ENCODE assay signal across 10 cellular contexts in genomic region chrX:87583679-87584078, GRCh38.
DNase-seq lines count a peak whose midpoint lies in the region; ATAC-seq and TF ChIP-seq lines count a peak whose summit lies in the region.
"Had no signal": no experiment of that assay in that cellular context is flagged by ENCODE, and none has a peak within 500 bp of the region (broad histone marks: within the 10 kb centered on the region; RNA-seq: fewer than 3 reads in every experiment).

No MANE protein-coding gene starts in this region.

- H3K36me3 Mint-ChIP-seq in activated T-helper 17 cell treated with anti-CD3 and anti-CD28 coated beads, Interleukin-2, amount 50 U/mL, for 72 hours (ENCODE audit: low read depth): no peaks in the 10 kb centered on the region

- H3K9me3 Mint-ChIP-seq in activated T-helper 17 cell treated with anti-CD3 and anti-CD28 coated beads, Interleukin-2, amount 50 U/mL, for 72 hours: no peaks in the 10 kb centered on the region

- H3K4me3 ChIP-seq in left ventricle myocardium inferior (no peak overlapping the region), fibroblast of pulmonary artery (replicated peaks; ENCODE audit: low read depth, low read length) (no peak overlapping the region), upper lobe of right lung (no peak overlapping the region)

- H3K27ac ChIP-seq in left ventricle myocardium inferior (replicated peaks) (no peak overlapping the region), upper lobe of right lung (no peak overlapping the region)

- H3K4me1 ChIP-seq in left ventricle myocardium inferior (no peaks in the 10 kb centered on the region), upper lobe of right lung (no peaks in the 10 kb centered on the region)

- ATAC-seq in upper lobe of right lung: no peak
- no peak for ATAC-seq in GM19463 (IDR thresholded peaks at IDR 0.05; ENCODE audit: unreplicated experiment)
- no peak for ATAC-seq in activated T-helper 17 cell treated with anti-CD3 and anti-CD28 coated beads, Interleukin-2, amount 50 U/mL, for 72 hours (replicated peaks)
- no peak for ATAC-seq in GM18505 (IDR thresholded peaks at IDR 0.05; ENCODE audit: unreplicated experiment)

- H3K27me3 Mint-ChIP-seq in activated T-helper 17 cell treated with anti-CD3 and anti-CD28 coated beads, Interleukin-2, amount 50 U/mL, for 72 hours: no peaks in the 10 kb centered on the region

- intact Hi-C loops in left ventricle myocardium inferior (cut with micrococcal nuclease) (no loop called here), cardiac septum (cut with DNase I) (no loop called here), upper lobe of right lung (cut with DNase I) (no loop called here)

- TF ChIP-seq CTCF in left ventricle myocardium inferior (IDR thresholded peaks at IDR 0.05; ENCODE audit: borderline replicate concordance) (peak; percentile 37), fibroblast of pulmonary artery (IDR thresholded peaks at IDR 0.05; ENCODE audit: low read length, missing control alignments) (peak; percentile 44), upper lobe of right lung (IDR thresholded peaks at IDR 0.05) (peak; percentile 22)

- no peak for TF ChIP-seq POLR2A in GM18505 (IDR thresholded peaks at IDR 0.05; ENCODE audit: borderline replicate concordance, extremely low read depth, insufficient read depth, insufficient read length)

- H3K27me3 ChIP-seq in left ventricle myocardium inferior (ENCODE audit: low read depth) (no peaks in the 10 kb centered on the region), upper lobe of right lung (no peaks in the 10 kb centered on the region)

- H3K4me1 Mint-ChIP-seq in activated T-helper 17 cell treated with anti-CD3 and anti-CD28 coated beads, Interleukin-2, amount 50 U/mL, for 72 hours: no peaks in the 10 kb centered on the region

- H3K9me3 ChIP-seq in left ventricle myocardium inferior (replicated peaks) (no peaks in the 10 kb centered on the region), upper lobe of right lung (no peaks in the 10 kb centered on the region)

- no peaks in the 10 kb centered on the region for H3K36me3 ChIP-seq in left ventricle myocardium inferior
- no peaks in the 10 kb centered on the region for H3K36me3 ChIP-seq in upper lobe of right lung

- no peak overlapping the region for H3K4me3 Mint-ChIP-seq in activated T-helper 17 cell treated with anti-CD3 and anti-CD28 coated beads, Interleukin-2, amount 50 U/mL, for 72 hours

- DNase-seq in left ventricle myocardium inferior (no peak), cardiac septum (ENCODE audit: low spot score) (no peak), OCI-M1 (lab: John Stamatoyannopoulos, UW) (peak; percentile 57), fibroblast of pulmonary artery (ENCODE audit: low read depth) (peak; percentile 40), upper lobe of right lung (no peak)
- DNase-seq: activated CD4-positive, CD25-positive, alpha-beta regulatory T cell treated with anti-CD3 and anti-CD28 coated beads, Interleukin-2, amount 50 U/mL, for 72 hours; NCI-H1105 treated with DMSO at 0.1 percent for 48 hours had no signal

- H3K27ac Mint-ChIP-seq in activated T-helper 17 cell treated with anti-CD3 and anti-CD28 coated beads, Interleukin-2, amount 50 U/mL, for 72 hours: no peak overlapping the region

Comparison
In these comparisons a context has a peak if more than half of its experiments do, and no peak if none do; other contexts are left out.
1. DNase-seq: peak in OCI-M1 (single experiment) and fibroblast of pulmonary artery (single experiment); none in left ventricle myocardium inferior (single experiment), cardiac septum (single experiment) and upper lobe of right lung (single experiment).
2. Peak in every context shown above with its lines, with median percentiles within 50 percentile points of each other: CTCF ChIP-seq.